Comparison of ENCODE assay signal across 1 cellular context in genomic region chr1:114208659-114209215, GRCh38.
A peak's percentile ranks its signal among the peaks of the same experiment; 100 is the strongest.
TF ChIP-seq lines count a peak whose summit lies in the region.

No MANE protein-coding gene starts in this region.

TF ChIP-seq in K562, 482 proteins besides CTCF, POLR2A, EP300 and RAD21 (continued from another document):
- TF ChIP-seq ZNF398 (CRISPR knock-in tag; IDR thresholded peaks at IDR 0.05) (no peak), ELF4 (CRISPR knock-in tag; IDR thresholded peaks at IDR 0.05) (no peak), ZNF347 (CRISPR knock-in tag; IDR thresholded peaks at IDR 0.05; ENCODE audit: low read depth) (no peak), GATAD2A (IDR thresholded peaks at IDR 0.05) (no peak), TCF15 (CRISPR knock-in tag; IDR thresholded peaks at IDR 0.05) (no peak), DIDO1 (tag; IDR thresholded peaks at IDR 0.05; ENCODE audit: low read depth) (no peak), PTRF (tag; IDR thresholded peaks at IDR 0.05) (no peak), PRDM10 (IDR thresholded peaks at IDR 0.05; ENCODE audit: partially characterized antibody) (no peak), ZNF134 (CRISPR knock-in tag; conservative IDR thresholded peaks at IDR 0.05) (no peak), SREBF1 (IDR thresholded peaks at IDR 0.05; ENCODE audit: borderline replicate concordance, low read depth, low read length) (no peak), HCFC1 (IDR thresholded peaks at IDR 0.05; ENCODE audit: low read depth, low read length) (no peak), CEBPB (tag; IDR thresholded peaks at IDR 0.05) (peak; percentile 50), USF2 (CRISPR knock-in tag; IDR thresholded peaks at IDR 0.05) (peak; percentile 54), CLOCK (CRISPR knock-in tag; IDR thresholded peaks at IDR 0.05; ENCODE audit: borderline replicate concordance) (no peak), ZNF766 (CRISPR knock-in tag; conservative IDR thresholded peaks at IDR 0.05) (no peak), GTF2A2 (tag; IDR thresholded peaks at IDR 0.05) (no peak), FOXM1 (IDR thresholded peaks at IDR 0.05; ENCODE audit: low read depth) (no peak), FOXM1 (CRISPR knock-in tag; IDR thresholded peaks at IDR 0.05; ENCODE audit: low read depth) (no peak), NR0B1 (IDR thresholded peaks at IDR 0.05; ENCODE audit: partially characterized antibody) (no peak)
